Comparison of ENCODE assay signal across 18 cellular contexts in the genomic region with DNA sequence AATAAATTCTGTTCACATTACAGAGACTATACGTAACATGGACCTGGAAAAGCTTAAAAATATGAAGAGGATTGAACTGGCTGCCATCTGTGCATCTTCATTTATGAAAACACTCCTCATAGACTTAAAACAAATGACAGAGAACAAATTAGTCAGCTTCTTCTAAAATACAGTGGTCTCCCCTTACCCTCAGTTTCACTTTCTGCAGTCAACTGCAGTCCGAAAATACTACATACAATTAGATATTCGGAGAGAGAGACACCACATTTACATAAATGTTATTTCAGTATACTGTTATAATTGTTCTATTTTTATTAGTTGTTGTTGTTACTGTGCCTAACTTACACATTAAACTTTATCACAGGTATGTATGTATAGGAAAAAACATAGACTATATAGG. TPM values are rescaled to one million over a fixed set of nuclear protein-coding genes. Genes with fewer than 3 reads are reported as not detected.
DNase-seq lines count a peak whose midpoint lies in the region; ATAC-seq, FAIRE-seq and TF ChIP-seq lines count a peak whose summit lies in the region.
"Had no signal": no experiment of that assay in that cellular context is flagged by ENCODE, and none has a peak within 500 bp of the region (broad histone marks: within the 10 kb centered on the region; RNA-seq: fewer than 3 reads in every experiment).

No MANE protein-coding gene starts in this region.

- H3K4me1 ChIP-seq in Loucy (ENCODE audit: insufficient read depth, low read length, poor library complexity, severe bottlenecking) = peaks cover 60% of the 10 kb centered on the region
- H3K4me1 ChIP-seq: SJCRH30 had no signal

- H3K36me3 Mint-ChIP-seq in activated CD4-positive, alpha-beta memory T cell treated with anti-CD3 and anti-CD28 coated beads for 36 hours = peaks cover 24% of the 10 kb centered on the region
- H3K36me3 Mint-ChIP-seq in chondrocyte (ENCODE audit: low read depth) = peaks cover 16% of the 10 kb centered on the region

- peaks cover 49% of the 10 kb centered on the region for H3K4me1 Mint-ChIP-seq in activated CD4-positive, alpha-beta memory T cell treated with anti-CD3 and anti-CD28 coated beads for 36 hours (ENCODE audit: low read depth)
- peaks cover 16% of the 10 kb centered on the region for H3K4me1 Mint-ChIP-seq in chondrocyte (ENCODE audit: low read depth)

- H3K79me2 ChIP-seq in Loucy (ENCODE audit: insufficient read depth, low read length) = peaks cover 59% of the 10 kb centered on the region

- POLR2A ChIA-PET in RWPE1 (lab: Yijun Ruan, JAX; ENCODE audit: low non-redundant PET) = no interaction called here
- POLR2A ChIA-PET in activated CD4-positive, alpha-beta memory T cell treated with anti-CD3 and anti-CD28 coated beads for 36 hours (lab: Charles Lee) = interaction anchor here (0.5 kb wide), 1 partner anchor 208 kb away, joined by 3 read pairs; no protein-coding TSS in a partner anchor

- FAIRE-seq in GM12892 (lab: Jason Lieb, UNC) = peak; percentile 44
- FAIRE-seq: G401.6 had no signal

- H3K9ac ChIP-seq in Loucy (ENCODE audit: low read depth, low read length, poor library complexity, severe bottlenecking) = no peak overlapping the region

- H2AFZ ChIP-seq in Loucy (ENCODE audit: low read length) = no peak overlapping the region

- H3K27me3 Mint-ChIP-seq in activated CD4-positive, alpha-beta memory T cell treated with anti-CD3 and anti-CD28 coated beads for 36 hours = no peaks in the 10 kb centered on the region
- H3K27me3 Mint-ChIP-seq in chondrocyte (ENCODE audit: low read depth) = no peaks in the 10 kb centered on the region

- H3K9me3 Mint-ChIP-seq in activated CD4-positive, alpha-beta memory T cell treated with anti-CD3 and anti-CD28 coated beads for 36 hours = no peaks in the 10 kb centered on the region
- H3K9me3 Mint-ChIP-seq in chondrocyte (ENCODE audit: low read depth) = no peaks in the 10 kb centered on the region

- intact Hi-C loops in activated CD4-positive, alpha-beta memory T cell treated with anti-CD3 and anti-CD28 coated beads for 36 hours (cut with micrococcal nuclease) = no loop called here

- H3K27ac ChIP-seq in RWPE1 = no peak overlapping the region
- H3K27ac ChIP-seq: neutrophil, SJCRH30 had no signal

- no peaks in the 10 kb centered on the region for H3K27me3 ChIP-seq in Loucy (ENCODE audit: insufficient read depth, low read length, poor library complexity, severe bottlenecking)
- H3K27me3 ChIP-seq: neutrophil, SJCRH30 had no signal

- no peak for DNase-seq in GM12892 (ENCODE audit: insufficient read length)
- no peak for DNase-seq in RWPE1 (ENCODE audit: low spot score)
- no peak for DNase-seq in DMS 273 (lab: John Stamatoyannopoulos, UW; ENCODE audit: unreplicated experiment)
- no peak for DNase-seq in activated CD4-positive, alpha-beta memory T cell treated with anti-CD3 and anti-CD28 coated beads for 36 hours
- DNase-seq in chondrocyte (ENCODE audit: low spot score) = no peak
- DNase-seq: activated CD4-positive, alpha-beta T cell treated with anti-CD3 and anti-CD28 coated beads for 4 hours; Caco-2; NCI-H146; NCI-H2227 treated with DMSO at 0.1 percent for 48 hours; SJCRH30; stimulated activated CD4-positive, alpha-beta T cell treated with anti-CD3 and anti-CD28 coated beads, Interleukin-4, amount 100 ng/mL, for 1 hour; stimulated activated CD8-positive, alpha-beta memory T cell treated with anti-CD3 and anti-CD28 coated beads, Interleukin-4, amount 100 ng/mL, for 48 hours had no signal

- CTCF ChIA-PET in RWPE1 (lab: Yijun Ruan, JAX) = interaction anchor here (0.6 kb wide), 1 partner anchor 158 kb away, joined by 3 read pairs; no protein-coding TSS in a partner anchor
- CTCF ChIA-PET in activated CD4-positive, alpha-beta memory T cell treated with anti-CD3 and anti-CD28 coated beads for 36 hours (lab: Charles Lee) = no interaction called here

- H3K36me3 ChIP-seq in Loucy (ENCODE audit: insufficient read depth, low read length) = peaks cover 4% of the 10 kb centered on the region; the same call in 1 of the 2 replicates

- H3K4me2 ChIP-seq in Loucy (ENCODE audit: low read depth, low read length, poor library complexity, severe bottlenecking) = peak overlapping the region; percentile 95

- peak overlapping the region; percentile 97 for H3K4me3 ChIP-seq in Loucy (ENCODE audit: low read length, poor library complexity, severe bottlenecking)
- H3K4me3 ChIP-seq: SJCRH30 had no signal

- no peak for TF ChIP-seq POLR2A in GM12892 (IDR thresholded peaks at IDR 0.05; ENCODE audit: low read depth, low read length)

- ATAC-seq in GM19328 (IDR thresholded peaks at IDR 0.05; ENCODE audit: unreplicated experiment) = peak; percentile 41
- ATAC-seq in HG02678 (IDR thresholded peaks at IDR 0.05; ENCODE audit: unreplicated experiment) = peak; percentile 51
- ATAC-seq: sciatic nerve had no signal

- H3F3A ChIP-seq in Loucy (ENCODE audit: low read depth) = no peaks in the 10 kb centered on the region

- H3K4me3 Mint-ChIP-seq in activated CD4-positive, alpha-beta memory T cell treated with anti-CD3 and anti-CD28 coated beads for 36 hours = no peak overlapping the region
- no peak overlapping the region for H3K4me3 Mint-ChIP-seq in chondrocyte (ENCODE audit: unreplicated experiment)

- H3K27ac Mint-ChIP-seq in activated CD4-positive, alpha-beta memory T cell treated with anti-CD3 and anti-CD28 coated beads for 36 hours = no peak overlapping the region
- H3K27ac Mint-ChIP-seq in chondrocyte (ENCODE audit: unreplicated experiment) = no peak overlapping the region

- H4K20me1 ChIP-seq in Loucy (ENCODE audit: insufficient read depth, low read length, poor library complexity, severe bottlenecking) = peaks cover 53% of the 10 kb centered on the region

- TF ChIP-seq CTCF in Loucy (conservative IDR thresholded peaks at IDR 0.05; ENCODE audit: low read length) (no peak), RWPE1 (conservative IDR thresholded peaks at IDR 0.05; ENCODE audit: low read depth) (no peak), chondrocyte (IDR thresholded peaks at IDR 0.05) (no peak)

- no peaks in the 10 kb centered on the region for H3K9me3 ChIP-seq in Loucy (ENCODE audit: insufficient read depth, low read depth, low read length)
- H3K9me3 ChIP-seq: Caco-2, neutrophil, SJCRH30 had no signal

- no peaks in the 10 kb centered on the region for H3K9me2 ChIP-seq in Loucy (replicated peaks; ENCODE audit: low read depth, low read length)

RNA-seq across cellular contexts. Expression of a gene that starts 6.5 kb away (rescaled TPM):
- polyA plus RNA-seq in GM12892 (2012; ENCODE audit: missing spikeins) = 10.2 TPM
- total RNA-seq in activated CD4-positive, alpha-beta memory T cell treated with anti-CD3 and anti-CD28 coated beads for 36 hours = 10 to 100 TPM; 12.3 to 13.1 TPM
- 28.5 to 32.4 TPM (median 32.3 TPM) in 3 replicates for total RNA-seq in chondrocyte

RNA-seq across cellular contexts. Expression of a gene that starts 53.9 kb away (rescaled TPM):
- polyA plus RNA-seq in GM12892 (2012; ENCODE audit: missing spikeins) = 28.7 TPM
- total RNA-seq in activated CD4-positive, alpha-beta memory T cell treated with anti-CD3 and anti-CD28 coated beads for 36 hours = 10 to 100 TPM; 36.5 to 38.6 TPM
- 106 to 111 TPM (median 109 TPM) in 3 replicates for total RNA-seq in chondrocyte
